ENCODE assay signal across 31 cellular contexts in genomic region chr12:21428241-21428640, GRCh38. TPM values are rescaled to one million over a fixed set of nuclear protein-coding genes. Genes with fewer than 3 reads are reported as not detected.
DNase-seq lines count a peak whose midpoint lies in the region; TF ChIP-seq lines count a peak whose summit lies in the region.
"Had no signal": no experiment of that assay in that cellular context is flagged by ENCODE, and none has a peak within 500 bp of the region (broad histone marks: within the 10 kb centered on the region; RNA-seq: fewer than 3 reads in every experiment).

No MANE protein-coding gene starts in this region.

- DNase-seq in HS-27A (ENCODE audit: low read depth): peak; percentile 54
- peak; percentile 52 for DNase-seq in brain microvascular endothelial cell
- DNase-seq in hepatic stellate cell (ENCODE audit: low spot score): peak; percentile 29
- no peak for DNase-seq in smooth muscle cell (lab: John Stamatoyannopoulos, UW; ENCODE audit: unreplicated experiment)
- no peak for DNase-seq in NCI-H446 treated with DMSO at 0.1 percent for 48 hours (lab: John Stamatoyannopoulos, UW)
- DNase-seq in nephron progenitor cell: no peak
- no peak for DNase-seq in NCI-H2227 (lab: John Stamatoyannopoulos, UW; ENCODE audit: unreplicated experiment)
- DNase-seq in NCI-H2107 treated with DMSO at 0.1 percent for 48 hours (lab: John Stamatoyannopoulos, UW; ENCODE audit: unreplicated experiment): no peak
- DNase-seq: activated CD4-positive, alpha-beta T cell treated with anti-CD3 and anti-CD28 coated beads for 36 hours; activated naive CD4-positive, alpha-beta T cell; activated T-cell treated with anti-CD3 and anti-CD28 coated beads, Interleukin-2, amount 50 U/mL, for 24 hours; caudate nucleus; CD4-positive, alpha-beta T cell; GOT3; hippocampal formation; KG1; MV-4-11; NCI-H146; NCI-H2171; NCI-H526; stimulated activated CD4-positive, alpha-beta T cell treated with anti-CD3 and anti-CD28 coated beads, Interleukin-2, amount 100 ng/mL, for 24 hours; upper lobe of left lung had no signal

- no peak overlapping the region for H3K9ac ChIP-seq in smooth muscle cell (ENCODE audit: low read depth)

- TF ChIP-seq CTCF in brain microvascular endothelial cell (IDR thresholded peaks at IDR 0.05; ENCODE audit: low read depth, low read length, missing control alignments): no peak
- no peak for TF ChIP-seq CTCF in smooth muscle cell (IDR thresholded peaks at IDR 0.05; ENCODE audit: borderline replicate concordance, insufficient read depth, poor library complexity, severe bottlenecking)
- no peak for TF ChIP-seq CTCF in nephron progenitor cell (IDR thresholded peaks at IDR 0.05)

- H3K4me3 ChIP-seq in brain microvascular endothelial cell (ENCODE audit: low read depth, low read length) (no peak overlapping the region), smooth muscle cell (no peak overlapping the region)
- H3K4me3 ChIP-seq: lung, skin epidermis, upper lobe of left lung had no signal

- 69% methylated on average over 4 of the region's 4 CpGs for WGBS in smooth muscle cell (ENCODE audit: low lambda C conversion rate)

- H3K4me1 ChIP-seq in smooth muscle cell (ENCODE audit: low read depth): no peaks in the 10 kb centered on the region
- H3K4me1 ChIP-seq: upper lobe of left lung had no signal

- no peak overlapping the region for H3K27ac Mint-ChIP-seq in nephron progenitor cell
- H3K27ac Mint-ChIP-seq: activated CD4-positive, alpha-beta T cell treated with anti-CD3 and anti-CD28 coated beads for 36 hours; activated T-cell treated with anti-CD3 and anti-CD28 coated beads, Interleukin-2, amount 50 U/mL, for 24 hours; CD4-positive, alpha-beta T cell; T-helper 1 cell treated with Interleukin-12 subunit alpha and Interleukin-12 subunit beta and Interleukin-4 antibody, amounts not matched to agents 30 μg/mL and 1 μg/mL, for 36 hours had no signal

- H3F3A ChIP-seq in smooth muscle cell (ENCODE audit: low read depth): no peaks in the 10 kb centered on the region

- peak overlapping the region; percentile 39 for H2AFZ ChIP-seq in smooth muscle cell (ENCODE audit: low read depth)

- H3K9me3 Mint-ChIP-seq in nephron progenitor cell: peaks cover 7% of the 10 kb centered on the region
- H3K9me3 Mint-ChIP-seq: activated T-cell treated with anti-CD3 and anti-CD28 coated beads, Interleukin-2, amount 50 U/mL, for 24 hours; CD4-positive, alpha-beta T cell had no signal

- no peaks in the 10 kb centered on the region for H3K36me3 Mint-ChIP-seq in nephron progenitor cell (ENCODE audit: low read depth)

- peak overlapping the region; percentile 79 for H3K27ac ChIP-seq in brain microvascular endothelial cell
- H3K27ac ChIP-seq in smooth muscle cell (ENCODE audit: low read depth): no peak overlapping the region
- H3K27ac ChIP-seq: neutrophil, skin epidermis, upper lobe of left lung had no signal

- H3K27me3 ChIP-seq in brain microvascular endothelial cell (replicated peaks): no peaks in the 10 kb centered on the region
- H3K27me3 ChIP-seq in smooth muscle cell (ENCODE audit: low read depth): no peaks in the 10 kb centered on the region
- H3K27me3 ChIP-seq: upper lobe of left lung had no signal

- no peaks in the 10 kb centered on the region for H3K79me2 ChIP-seq in smooth muscle cell (ENCODE audit: low read depth)

- H4K20me1 ChIP-seq in smooth muscle cell (ENCODE audit: low read depth): no peaks in the 10 kb centered on the region

- H3K4me2 ChIP-seq in smooth muscle cell: no peak overlapping the region

- no peaks in the 10 kb centered on the region for H3K4me1 Mint-ChIP-seq in nephron progenitor cell
- H3K4me1 Mint-ChIP-seq: activated CD4-positive, alpha-beta T cell treated with anti-CD3 and anti-CD28 coated beads for 36 hours had no signal

- H3K36me3 ChIP-seq in brain microvascular endothelial cell (replicated peaks): no peaks in the 10 kb centered on the region
- no peaks in the 10 kb centered on the region for H3K36me3 ChIP-seq in smooth muscle cell (ENCODE audit: low read depth)
- H3K36me3 ChIP-seq: neutrophil, upper lobe of left lung had no signal

- H3K27me3 Mint-ChIP-seq in nephron progenitor cell (ENCODE audit: low read depth, poor library complexity): peaks cover 3% of the 10 kb centered on the region
- H3K27me3 Mint-ChIP-seq: activated T-cell treated with anti-CD3 and anti-CD28 coated beads, Interleukin-2, amount 50 U/mL, for 24 hours had no signal

- no peak overlapping the region for H3K4me3 Mint-ChIP-seq in nephron progenitor cell
- H3K4me3 Mint-ChIP-seq: activated CD4-positive, alpha-beta T cell treated with anti-CD3 and anti-CD28 coated beads for 36 hours; activated T-cell treated with anti-CD3 and anti-CD28 coated beads, Interleukin-2, amount 50 U/mL, for 24 hours; CD4-positive, alpha-beta T cell; T-helper 1 cell treated with Interleukin-12 subunit alpha and Interleukin-12 subunit beta and Interleukin-4 antibody, amounts not matched to agents 30 μg/mL and 1 μg/mL, for 36 hours had no signal

- in situ Hi-C loops in brain microvascular endothelial cell (cut with HindIII; ENCODE audit: low pct_ligation_motif_present, low sequenced_read_pairs): no loop called here

- H3K9me3 ChIP-seq in smooth muscle cell (replicated peaks; ENCODE audit: low read depth): no peaks in the 10 kb centered on the region
- H3K9me3 ChIP-seq: neutrophil, upper lobe of left lung had no signal

RNA-seq across cellular contexts. Expression of gene PYROXD1, which starts 9.2 kb away (rescaled TPM):
- total RNA-seq in smooth muscle cell: 11.6 and 14.2 TPM in 2 replicates
- 7.7 and 10.1 TPM in 2 replicates for polyA plus RNA-seq in smooth muscle cell

RNA-seq across cellular contexts. Expression of gene IAPP, which starts 55.5 kb away (rescaled TPM):
- total RNA-seq in smooth muscle cell: not detected in 2 replicates
- polyA plus RNA-seq in smooth muscle cell: not detected in 2 replicates
- total RNA-seq: activated CD4-positive, alpha-beta T cell treated with anti-CD3 and anti-CD28 coated beads for 36 hours; activated CD8-positive, alpha-beta memory T cell treated with anti-CD3 and anti-CD28 coated beads for 36 hours; CD4-positive, alpha-beta T cell; HT1080; lung; pulmonary artery endothelial cell; SK-MEL-5; subcutaneous adipose tissue; upper lobe of left lung had no signal

Comparison
In these comparisons a context has a peak if more than half of its experiments do, and no peak if none do; other contexts are left out.
1. DNase-seq: peak in HS-27A (single experiment), brain microvascular endothelial cell (single experiment) and hepatic stellate cell (single experiment); none in smooth muscle cell (single experiment), NCI-H446 treated with DMSO at 0.1 percent for 48 hours (single experiment), nephron progenitor cell (single experiment), NCI-H2227 (single experiment) and NCI-H2107 treated with DMSO at 0.1 percent for 48 hours (single experiment).